In the genomic region with DNA sequence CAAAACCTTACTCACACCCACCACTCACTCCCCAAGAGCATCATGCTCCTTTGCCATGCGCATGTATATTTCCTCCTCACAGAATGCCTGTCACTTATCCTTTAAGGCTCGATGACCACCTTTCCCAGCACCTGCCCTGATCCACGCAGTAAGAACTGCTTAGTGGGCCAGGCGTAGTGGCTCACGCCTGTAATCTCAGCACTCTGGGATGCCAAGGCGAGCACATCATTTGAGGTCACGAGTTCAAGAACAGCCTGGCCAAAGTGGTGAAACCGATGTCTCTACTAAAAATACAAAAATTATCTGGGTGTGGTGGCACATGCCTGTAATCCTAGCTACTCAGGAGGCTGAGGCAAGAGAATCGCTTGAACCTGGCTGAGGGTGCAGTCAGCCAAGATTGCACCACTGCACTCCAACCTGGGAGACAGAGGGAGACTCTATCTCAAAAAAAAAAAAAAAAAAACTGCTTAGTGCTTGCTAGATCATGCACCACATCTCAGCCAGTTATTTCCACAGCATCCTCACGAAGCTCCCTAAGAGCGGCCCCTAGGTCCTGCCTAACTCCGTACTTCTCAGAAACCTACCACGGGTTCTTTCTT, we compare ENCODE assay signal across 23 cellular contexts. TPM values are rescaled to one million over a fixed set of nuclear protein-coding genes. Genes with fewer than 3 reads are reported as not detected.
A peak's percentile ranks its signal among the peaks of the same experiment; 100 is the strongest.
DNase-seq lines count a peak whose midpoint lies in the region; ATAC-seq and TF ChIP-seq lines count a peak whose summit lies in the region.
"Had no signal": no experiment of that assay in that cellular context is flagged by ENCODE, and none has a peak within 500 bp of the region (broad histone marks: within the 10 kb centered on the region; RNA-seq: fewer than 3 reads in every experiment).

No MANE protein-coding gene starts in this region.

- H3K4me3 Mint-ChIP-seq in activated naive CD4-positive, alpha-beta T cell treated with anti-CD3 and anti-CD28 coated beads, Interleukin-2, amount 50 U/mL, for 24 hours: no peak overlapping the region
- H3K4me3 Mint-ChIP-seq in activated naive CD4-positive, alpha-beta T cell treated with anti-CD3 and anti-CD28 coated beads, Interleukin-2, amount 10 ng/mL, durations not matched to agents 7 days and 5 days: no peak overlapping the region
- H3K4me3 Mint-ChIP-seq in nephron: no peak overlapping the region
- no peak overlapping the region for H3K4me3 Mint-ChIP-seq in naive thymus-derived CD8-positive, alpha-beta T cell
- H3K4me3 Mint-ChIP-seq in T-cell: no peak overlapping the region
- H3K4me3 Mint-ChIP-seq in activated T-helper 17 cell treated with anti-CD3 and anti-CD28 coated beads, Interleukin-2, amount 50 U/mL, for 72 hours: no peak overlapping the region
- H3K4me3 Mint-ChIP-seq: B cell, GM23338, H9 had no signal

- DNase-seq in activated naive CD4-positive, alpha-beta T cell treated with anti-CD3 and anti-CD28 coated beads, Interleukin-2, amount 10 ng/mL, durations not matched to agents 7 days and 5 days: no peak
- DNase-seq in sciatic nerve (ENCODE audit: low spot score) (no peak), T-cell (no peak)
- DNase-seq in naive thymus-derived CD8-positive, alpha-beta T cell: no peak
- DNase-seq: Calu3; DMS79 treated with DMSO at 0.1 percent for 48 hours; H9; KBM-7; MV-4-11; NCI-H1105; NCI-H1436 treated with DMSO at 0.1 percent for 48 hours; NCI-H187 treated with DMSO at 0.1 percent for 48 hours; NCI-H446 treated with DMSO at 0.1 percent for 48 hours; NCI-H526; NCI-H82; NK-92 treated with Interleukin-12 subunit alpha and Interleukin-12 subunit beta, amount 100 ng/mL, for 24 hours; PC-3 had no signal

- no peak for TF ChIP-seq CTCF in nephron (IDR thresholded peaks at IDR 0.05; ENCODE audit: unreplicated experiment in 3 of 3)

- intact Hi-C loops in sciatic nerve (cut with DNase I): no loop called here

- CTCF ChIA-PET in activated naive CD4-positive, alpha-beta T cell treated with anti-CD3 and anti-CD28 coated beads, Interleukin-2, amount 10 ng/mL, durations not matched to agents 7 days and 5 days (lab: Charles Lee): interaction anchor here (0.7 kb wide), 2 partner anchors 76 to 88 kb away, joined by 3 read pairs; no protein-coding TSS in a partner anchor
- CTCF ChIA-PET in T-cell (lab: Charles Lee): no interaction called here

- H3K4me1 Mint-ChIP-seq in activated naive CD4-positive, alpha-beta T cell treated with anti-CD3 and anti-CD28 coated beads, Interleukin-2, amount 50 U/mL, for 24 hours: peaks cover 23% of the 10 kb centered on the region
- peaks cover 26% of the 10 kb centered on the region for H3K4me1 Mint-ChIP-seq in activated naive CD4-positive, alpha-beta T cell treated with anti-CD3 and anti-CD28 coated beads, Interleukin-2, amount 10 ng/mL, durations not matched to agents 7 days and 5 days
- H3K4me1 Mint-ChIP-seq in nephron (peaks cover 39% of the 10 kb centered on the region), T-cell (peaks cover 32 to 51% (median 38%) of the 10 kb centered on the region in 3 donors)
- peaks cover 15 to 57% (median 28%) of the 10 kb centered on the region in 4 donors for H3K4me1 Mint-ChIP-seq in naive thymus-derived CD8-positive, alpha-beta T cell
- peaks cover 29% of the 10 kb centered on the region for H3K4me1 Mint-ChIP-seq in activated T-helper 17 cell treated with anti-CD3 and anti-CD28 coated beads, Interleukin-2, amount 50 U/mL, for 72 hours

- H3K27ac Mint-ChIP-seq in activated naive CD4-positive, alpha-beta T cell treated with anti-CD3 and anti-CD28 coated beads, Interleukin-2, amount 50 U/mL, for 24 hours: peak overlapping the region; percentile 19
- no peak overlapping the region for H3K27ac Mint-ChIP-seq in activated naive CD4-positive, alpha-beta T cell treated with anti-CD3 and anti-CD28 coated beads, Interleukin-2, amount 10 ng/mL, durations not matched to agents 7 days and 5 days
- H3K27ac Mint-ChIP-seq in nephron (peak overlapping the region; percentile 7 to 58 (median 23)), T-cell (no peak overlapping the region)
- H3K27ac Mint-ChIP-seq in naive thymus-derived CD8-positive, alpha-beta T cell: no peak overlapping the region
- no peak overlapping the region for H3K27ac Mint-ChIP-seq in activated T-helper 17 cell treated with anti-CD3 and anti-CD28 coated beads, Interleukin-2, amount 50 U/mL, for 72 hours
- H3K27ac Mint-ChIP-seq: B cell, GM23338 had no signal

- no peaks in the 10 kb centered on the region for H3K27me3 Mint-ChIP-seq in activated naive CD4-positive, alpha-beta T cell treated with anti-CD3 and anti-CD28 coated beads, Interleukin-2, amount 50 U/mL, for 24 hours
- peaks cover 27% of the 10 kb centered on the region for H3K27me3 Mint-ChIP-seq in activated naive CD4-positive, alpha-beta T cell treated with anti-CD3 and anti-CD28 coated beads, Interleukin-2, amount 10 ng/mL, durations not matched to agents 7 days and 5 days
- peaks cover 8% of the 10 kb centered on the region for H3K27me3 Mint-ChIP-seq in nephron (ENCODE audit: low read depth)
- H3K27me3 Mint-ChIP-seq in naive thymus-derived CD8-positive, alpha-beta T cell: peaks cover 0 to 9% (median 0%) of the 10 kb centered on the region in 5 donors
- no peaks in the 10 kb centered on the region for H3K27me3 Mint-ChIP-seq in T-cell
- H3K27me3 Mint-ChIP-seq in activated T-helper 17 cell treated with anti-CD3 and anti-CD28 coated beads, Interleukin-2, amount 50 U/mL, for 72 hours: no peaks in the 10 kb centered on the region
- H3K27me3 Mint-ChIP-seq: B cell had no signal

- ATAC-seq in sciatic nerve: peak; percentile 38
- no peak for ATAC-seq in naive thymus-derived CD8-positive, alpha-beta T cell
- ATAC-seq in T-cell (replicated peaks in 1 of 4): no peak
- no peak for ATAC-seq in HG03469 (IDR thresholded peaks at IDR 0.05; ENCODE audit: unreplicated experiment)
- ATAC-seq in activated T-helper 17 cell treated with anti-CD3 and anti-CD28 coated beads, Interleukin-2, amount 50 U/mL, for 72 hours (replicated peaks): no peak
- ATAC-seq: GM23338, PC-3 had no signal

- POLR2A ChIA-PET in naive thymus-derived CD8-positive, alpha-beta T cell (lab: Charles Lee): no interaction called here
- POLR2A ChIA-PET in T-cell (lab: Charles Lee): no interaction called here

- no peaks in the 10 kb centered on the region for H3K9me3 Mint-ChIP-seq in activated naive CD4-positive, alpha-beta T cell treated with anti-CD3 and anti-CD28 coated beads, Interleukin-2, amount 50 U/mL, for 24 hours
- H3K9me3 Mint-ChIP-seq in activated naive CD4-positive, alpha-beta T cell treated with anti-CD3 and anti-CD28 coated beads, Interleukin-2, amount 10 ng/mL, durations not matched to agents 7 days and 5 days: no peaks in the 10 kb centered on the region
- no peaks in the 10 kb centered on the region for H3K9me3 Mint-ChIP-seq in nephron
- peaks cover 0 to 1% (median 0%) of the 10 kb centered on the region in 9 donors for H3K9me3 Mint-ChIP-seq in naive thymus-derived CD8-positive, alpha-beta T cell
- H3K9me3 Mint-ChIP-seq in T-cell: no peaks in the 10 kb centered on the region
- H3K9me3 Mint-ChIP-seq in activated T-helper 17 cell treated with anti-CD3 and anti-CD28 coated beads, Interleukin-2, amount 50 U/mL, for 72 hours: no peaks in the 10 kb centered on the region
- H3K9me3 Mint-ChIP-seq: GM23338, H9 had no signal

- H3K36me3 Mint-ChIP-seq in activated naive CD4-positive, alpha-beta T cell treated with anti-CD3 and anti-CD28 coated beads, Interleukin-2, amount 50 U/mL, for 24 hours: no peaks in the 10 kb centered on the region
- no peaks in the 10 kb centered on the region for H3K36me3 Mint-ChIP-seq in activated naive CD4-positive, alpha-beta T cell treated with anti-CD3 and anti-CD28 coated beads, Interleukin-2, amount 10 ng/mL, durations not matched to agents 7 days and 5 days
- H3K36me3 Mint-ChIP-seq in nephron (ENCODE audit: low read depth) (no peaks in the 10 kb centered on the region), T-cell (no peaks in the 10 kb centered on the region)
- peaks cover 0 to 2% (median 0%) of the 10 kb centered on the region in 3 donors for H3K36me3 Mint-ChIP-seq in naive thymus-derived CD8-positive, alpha-beta T cell
- H3K36me3 Mint-ChIP-seq in activated T-helper 17 cell treated with anti-CD3 and anti-CD28 coated beads, Interleukin-2, amount 50 U/mL, for 72 hours (ENCODE audit: low read depth): no peaks in the 10 kb centered on the region

RNA-seq across cellular contexts. Expression of a gene that starts 37.3 kb away (rescaled TPM):
- total RNA-seq in sciatic nerve (56.9 TPM), T-cell (10 to 100 TPM in 3 of 5 donors, 1 to 10 TPM in 2; 5.0 to 16.3 (median 12.5) TPM)
- total RNA-seq in naive thymus-derived CD8-positive, alpha-beta T cell: 1 to 10 TPM; 8.1 to 8.6 TPM
- 1 to 10 TPM in 2 of 3 donors, under 1 TPM in 1; 0.77 to 4.1 (median 2.1) TPM for polyA plus RNA-seq in naive thymus-derived CD8-positive, alpha-beta T cell
- 1 to 10 TPM; 2.2 to 8.4 TPM for total RNA-seq in activated T-helper 17 cell treated with anti-CD3 and anti-CD28 coated beads, Interleukin-2, amount 50 U/mL, for 72 hours

Comparison
In these comparisons a context has a peak if more than half of its experiments do, and no peak if none do; other contexts are left out.
1. H3K27ac Mint-ChIP-seq: peak in activated naive CD4-positive, alpha-beta T cell treated with anti-CD3 and anti-CD28 coated beads, Interleukin-2, amount 50 U/mL, for 24 hours (single experiment) and nephron (3 of 3); none in activated naive CD4-positive, alpha-beta T cell treated with anti-CD3 and anti-CD28 coated beads, Interleukin-2, amount 10 ng/mL, durations not matched to agents 7 days and 5 days (single experiment), naive thymus-derived CD8-positive, alpha-beta T cell (0 of 10), T-cell (0 of 2) and activated T-helper 17 cell treated with anti-CD3 and anti-CD28 coated beads, Interleukin-2, amount 50 U/mL, for 72 hours (single experiment).